In genomic region chr10:95655571-95656290, GRCh38 we compare ENCODE assay signal across 8 cellular contexts. TPM values are rescaled to one million over a fixed set of nuclear protein-coding genes. Genes with fewer than 3 reads are reported as not detected.
DNase-seq lines count a peak whose midpoint lies in the region; ATAC-seq and TF ChIP-seq lines count a peak whose summit lies in the region.

No MANE protein-coding gene starts in this region.

- CTCF ChIA-PET in CD4-positive, alpha-beta memory T cell (lab: Charles Lee; ENCODE audit: partially characterized antibody) = interaction anchor here (1.5 kb wide), 1 partner anchor 38 kb away, joined by 7 read pairs; the partner anchor contains the start of gene TCTN3

- TF ChIP-seq CTCF in fibroblast of lung (conservative IDR thresholded peaks at IDR 0.05 in 1 of 2, IDR thresholded peaks at IDR 0.05 in 1 of 2; ENCODE audit: low read depth in 1 of 2, low read length in 2 of 2) = no peak
- TF ChIP-seq CTCF in neural progenitor cell (IDR thresholded peaks at IDR 0.05) = no peak

- no peaks in the 10 kb centered on the region for H3K27me3 Mint-ChIP-seq in CD4-positive, alpha-beta memory T cell
- H3K27me3 Mint-ChIP-seq in neural progenitor cell (ENCODE audit: insufficient read depth, low read depth) = peaks cover 2% of the 10 kb centered on the region

- peak overlapping the region; percentile 87 for H2AFZ ChIP-seq in fibroblast of lung (ENCODE audit: low read length)
- H2AFZ ChIP-seq in neural progenitor cell (replicated peaks) = peak overlapping the region; percentile 75

- H3K9me3 Mint-ChIP-seq in CD4-positive, alpha-beta memory T cell = peaks cover 0 to 9% (median 1%) of the 10 kb centered on the region in 8 donors
- H3K9me3 Mint-ChIP-seq in neural progenitor cell = peaks cover 10% of the 10 kb centered on the region

- peak overlapping the region; percentile 32 to 74 for H3K4me3 ChIP-seq in CD4-positive, alpha-beta memory T cell (ENCODE audit: low read length in 2 of 2)
- H3K4me3 ChIP-seq in fibroblast of lung (replicated peaks in 1 of 4; ENCODE audit: control extremely low read depth in 1 of 4, insufficient read depth in 1 of 4, low read depth in 3 of 4, low read length in 4 of 4) = peak overlapping the region; percentile 85 to 97 (median 91)
- peak overlapping the region; percentile 85 for H3K4me3 ChIP-seq in neural progenitor cell

- POLR2A ChIA-PET in CD4-positive, alpha-beta memory T cell (lab: Charles Lee; ENCODE audit: partially characterized antibody) = interaction anchor here (2.0 kb wide), 1 partner anchor 38 kb away, joined by 14 read pairs; the partner anchor contains the start of gene TCTN3

- no peaks in the 10 kb centered on the region for H4K20me1 ChIP-seq in fibroblast of lung (ENCODE audit: control insufficient read depth, extremely low read depth, insufficient read depth, low read length)
- H4K20me1 ChIP-seq in neural progenitor cell (ENCODE audit: low read depth) = peaks cover 5% of the 10 kb centered on the region

- H3K79me2 ChIP-seq in fibroblast of lung (ENCODE audit: control insufficient read depth, insufficient read depth, low read length) (peaks cover 24% of the 10 kb centered on the region), neural progenitor cell (ENCODE audit: low read depth) (peaks cover 33% of the 10 kb centered on the region)

- intact Hi-C loops in CD4-positive, alpha-beta memory T cell (cut with micrococcal nuclease) = loop anchor here (1.0 to 5.0 kb wide), 2 partner anchors 38 to 93 kb away; partner anchors contain the start of genes SORBS1 and TCTN3
- intact Hi-C loops in posterior vena cava (cut with DNase I) = no loop called here

- peak overlapping the region; percentile 98 to 100 (median 99) for H3K4me3 Mint-ChIP-seq in CD4-positive, alpha-beta memory T cell
- peak overlapping the region; percentile 100 for H3K4me3 Mint-ChIP-seq in neural progenitor cell

- no peaks in the 10 kb centered on the region for H3K27me3 ChIP-seq in CD4-positive, alpha-beta memory T cell (ENCODE audit: insufficient read depth, low read length)
- H3K27me3 ChIP-seq in fibroblast of lung (ENCODE audit: control insufficient read depth, insufficient read depth, low read length) (no peaks in the 10 kb centered on the region), neural progenitor cell (no peaks in the 10 kb centered on the region)

- H3K9me3 ChIP-seq in CD4-positive, alpha-beta memory T cell (ENCODE audit: control insufficient read depth in 1 of 2, low read length in 2 of 2) = no peaks in the 10 kb centered on the region
- no peaks in the 10 kb centered on the region for H3K9me3 ChIP-seq in fibroblast of lung (ENCODE audit: control insufficient read depth, insufficient read depth, low read depth, low read length)
- no peaks in the 10 kb centered on the region for H3K9me3 ChIP-seq in neural progenitor cell (ENCODE audit: low read depth)

- H3K4me1 Mint-ChIP-seq in CD4-positive, alpha-beta memory T cell = peaks cover 12 to 41% (median 25%) of the 10 kb centered on the region in 4 donors
- peaks cover 13% of the 10 kb centered on the region for H3K4me1 Mint-ChIP-seq in neural progenitor cell

- ATAC-seq in GM19328 (IDR thresholded peaks at IDR 0.05; ENCODE audit: unreplicated experiment) (peak; percentile 7), HG03571 (IDR thresholded peaks at IDR 0.05; ENCODE audit: unreplicated experiment) (peak; percentile 12), HG03565 (IDR thresholded peaks at IDR 0.05; ENCODE audit: unreplicated experiment) (no peak)

- H3K4me1 ChIP-seq in CD4-positive, alpha-beta memory T cell (ENCODE audit: insufficient read depth, low read length) = peaks cover 21% of the 10 kb centered on the region
- H3K4me1 ChIP-seq in fibroblast of lung (ENCODE audit: control insufficient read depth, extremely low read depth, insufficient read depth, low read length) (no peaks in the 10 kb centered on the region), neural progenitor cell (peaks cover 12% of the 10 kb centered on the region)

- peaks cover 27 to 33% of the 10 kb centered on the region in 2 donors for H3K36me3 Mint-ChIP-seq in CD4-positive, alpha-beta memory T cell
- peaks cover 27% of the 10 kb centered on the region for H3K36me3 Mint-ChIP-seq in neural progenitor cell

- peak in 2 of 5 donors; percentile 19 for DNase-seq in CD4-positive, alpha-beta memory T cell
- peak; percentile 25 to 44 for DNase-seq in activated CD4-positive, alpha-beta T cell treated with anti-CD3 and anti-CD28 coated beads for 4 hours
- DNase-seq in fibroblast of lung (ENCODE audit: low read depth in 2 of 2) = peak; percentile 36 to 51
- DNase-seq in neural progenitor cell (ENCODE audit: low spot score) = peak; percentile 47
- no peak for DNase-seq in posterior vena cava (ENCODE audit: low spot score)

- H3K9ac ChIP-seq in fibroblast of lung (ENCODE audit: insufficient read depth, low read length) (peak overlapping the region; percentile 65), neural progenitor cell (peak overlapping the region; percentile 59)

- no peaks in the 10 kb centered on the region for H3K36me3 ChIP-seq in CD4-positive, alpha-beta memory T cell (ENCODE audit: insufficient read depth, low read length)
- H3K36me3 ChIP-seq in fibroblast of lung (ENCODE audit: control insufficient read depth, insufficient read depth, low read length) = peaks cover 10% of the 10 kb centered on the region
- peaks cover 10% of the 10 kb centered on the region for H3K36me3 ChIP-seq in neural progenitor cell

- H3K27ac ChIP-seq in CD4-positive, alpha-beta memory T cell (ENCODE audit: low read depth, low read length) = peak overlapping the region; percentile 54
- H3K27ac ChIP-seq in fibroblast of lung (ENCODE audit: insufficient read depth, low read length) (peak overlapping the region; percentile 77), neural progenitor cell (no peak overlapping the region)

- peak overlapping the region; percentile 42 to 99 (median 76) for H3K27ac Mint-ChIP-seq in CD4-positive, alpha-beta memory T cell
- H3K27ac Mint-ChIP-seq in neural progenitor cell = peak overlapping the region; percentile 69

- H3K4me2 ChIP-seq in fibroblast of lung (ENCODE audit: extremely low read depth, insufficient read depth, low read length) (peak overlapping the region; percentile 96), neural progenitor cell (peak overlapping the region; percentile 85)

- no peaks in the 10 kb centered on the region for H3F3A ChIP-seq in neural progenitor cell (ENCODE audit: low read depth)

RNA-seq across cellular contexts. Expression of gene ALDH18A1, which starts 0.8 kb away (rescaled TPM):
- 10 to 100 TPM; 25.9 to 29.3 TPM for total RNA-seq in CD4-positive, alpha-beta memory T cell
- polyA plus RNA-seq in CD4-positive, alpha-beta memory T cell = 10 to 100 TPM; 52.8 to 77.5 TPM
- total RNA-seq in fibroblast of lung (80.4 and 85.7 TPM in 2 replicates), neural progenitor cell (ENCODE audit: low replicate concordance) (93.7 and 97.2 TPM in 2 replicates), posterior vena cava (10 to 100 TPM; 36.6 to 43.9 TPM)
- polyA plus RNA-seq in fibroblast of lung = 73.1 and 84.4 TPM in 2 replicates
- 61.3 and 65.6 TPM in 2 replicates for polyA plus RNA-seq in fibroblast of lung (2012)
- 144 and 165 TPM in 2 replicates for polyA minus RNA-seq in fibroblast of lung (ENCODE audit: low replicate concordance)

RNA-seq across cellular contexts. Expression of gene TCTN3, which starts 38.0 kb away (rescaled TPM):
- 10 to 100 TPM; 20.5 to 22.2 TPM for total RNA-seq in CD4-positive, alpha-beta memory T cell
- 10 to 100 TPM; 50.4 to 54.9 TPM for polyA plus RNA-seq in CD4-positive, alpha-beta memory T cell
- total RNA-seq in fibroblast of lung (30.3 and 42.8 TPM in 2 replicates), neural progenitor cell (ENCODE audit: low replicate concordance) (43.1 and 45.9 TPM in 2 replicates), posterior vena cava (10 to 100 TPM; 25.4 to 26.9 TPM)
- 50.1 and 50.6 TPM in 2 replicates for polyA plus RNA-seq in fibroblast of lung
- polyA plus RNA-seq in fibroblast of lung (2012) = 29.7 and 36.4 TPM in 2 replicates
- 42.3 and 53.8 TPM in 2 replicates for polyA minus RNA-seq in fibroblast of lung (ENCODE audit: low replicate concordance)
